ENCODE assay signal across 8 cellular contexts in genomic region chr17:42928714-42929496, GRCh38. TPM values are rescaled to one million over a fixed set of nuclear protein-coding genes. Genes with fewer than 3 reads are reported as not detected.
DNase-seq lines count a peak whose midpoint lies in the region; ATAC-seq and TF ChIP-seq lines count a peak whose summit lies in the region.

No MANE protein-coding gene starts in this region.

- H3K36me3 Mint-ChIP-seq in WTC11 (no peaks in the 10 kb centered on the region), naive B cell (no peaks in the 10 kb centered on the region)

- H3K4me1 Mint-ChIP-seq in WTC11 (peaks cover 14% of the 10 kb centered on the region), naive B cell (peaks cover 8 to 9% (median 9%) of the 10 kb centered on the region in 3 donors)

- H3K4me3 ChIP-seq in transverse colon, result no peak overlapping the region

- POLR2A ChIA-PET in WTC11 (lab: Charles Lee), result interaction anchor here (0.5 to 1.5 kb wide), 4 partner anchors 49 to 190 kb away, joined by 3 to 4 read pairs (median 4); partner anchors contain the start of gene BECN1

- H3K9me3 Mint-ChIP-seq in WTC11, result no peaks in the 10 kb centered on the region
- peaks cover 0 to 1% (median 0%) of the 10 kb centered on the region in 7 donors for H3K9me3 Mint-ChIP-seq in naive B cell

- peaks cover 0 to 7% (median 5%) of the 10 kb centered on the region in 4 donors for H3K4me1 ChIP-seq in transverse colon

- CTCF ChIA-PET in WTC11 (lab: Charles Lee), result interaction anchor here (0.6 to 3.5 kb wide), 33 partner anchors 9 to 736 kb away, joined by 3 to 52 read pairs (median 6); partner anchors contain the start of genes AOC2, AOC3, BECN1 and CCR10

- in situ Hi-C loops in transverse colon (cut with MboI; ENCODE audit: low pct_ligation_motif_present in 1 of 4, low pct_unique_long_range_greater_than_20kb in 1 of 4, low sequenced_read_pairs in 3 of 4), result loop anchor here in 3 of 4 donors (10.0 to 25.0 kb wide), 4 partner anchors 74 to 217 kb away; partner anchors contain the start of genes AOC2 (in 2 of the 3), AOC3 (in 1 of the 3) and PSME3 (in 1 of the 3)

- H3K27me3 Mint-ChIP-seq in WTC11 (ENCODE audit: low read depth) (no peaks in the 10 kb centered on the region), naive B cell (peaks cover 0 to 8% (median 5%) of the 10 kb centered on the region in 3 donors)

- TF ChIP-seq POLR2A in erythroblast (IDR thresholded peaks at IDR 0.05; ENCODE audit: low read length) (peak; percentile 29), transverse colon (IDR thresholded peaks at IDR 0.05) (no peak)

- DNase-seq in AML-193 (lab: John Stamatoyannopoulos, UW), result peak; percentile 94
- peak in 2 of 3 experiments; percentile 44 to 74 for DNase-seq in NCI-H1417 (lab: John Stamatoyannopoulos, UW)
- peak; percentile 32 for DNase-seq in WTC11 (ENCODE audit: low spot score)
- peak; percentile 89 to 91 for DNase-seq in erythroblast (lab: John Stamatoyannopoulos, UW)
- DNase-seq in naive B cell, result peak; percentile 20
- peak; percentile 18 for DNase-seq in transverse colon
- DNase-seq in T-helper 9 cell, result no peak

- H3K4me3 Mint-ChIP-seq in WTC11 (no peak overlapping the region), naive B cell (peak overlapping the region in 1 of 8 donors; percentile 30)

- no peaks in the 10 kb centered on the region for H3K9me3 ChIP-seq in transverse colon

- 33 to 40% methylated on average over 7 to 9 of the region's 9 CpGs for WGBS in transverse colon (ENCODE audit: low coverage in 1 of 2), 2 donors

- peak overlapping the region; percentile 49 to 74 (median 68) for H3K27ac ChIP-seq in transverse colon

- H3K36me3 ChIP-seq in transverse colon, result no peaks in the 10 kb centered on the region

- no peak for TF ChIP-seq EP300 in transverse colon (IDR thresholded peaks at IDR 0.05; ENCODE audit: low read depth)

- intact Hi-C loops in transverse colon (cut with DNase I; ENCODE audit: low total_unique reads), result no loop called here

- peak; percentile 45 for TF ChIP-seq CTCF in WTC11 (IDR thresholded peaks at IDR 0.05)
- TF ChIP-seq CTCF in transverse colon (IDR thresholded peaks at IDR 0.05), result peak; percentile 58 to 83 (median 65)

- H3K27ac Mint-ChIP-seq in WTC11, result peak overlapping the region; percentile 72
- peak overlapping the region in 5 of 6 donors; percentile 10 to 62 (median 35) for H3K27ac Mint-ChIP-seq in naive B cell

- peak; percentile 51 for ATAC-seq in GM19043 (IDR thresholded peaks at IDR 0.05; ENCODE audit: low read depth, unreplicated experiment)
- peak; percentile 97 for ATAC-seq in WTC11
- peak; percentile 80 to 88 for ATAC-seq in naive B cell (ENCODE audit: low read depth in 2 of 2)

- H3K27me3 ChIP-seq in transverse colon, result peaks cover 42% of the 10 kb centered on the region

TF ChIP-seq in WTC11, 78 proteins besides CTCF, POLR2A, EP300 and RAD21:
- TF ChIP-seq TP53 (CRISPR knock-in tag; IDR thresholded peaks at IDR 0.05) (no peak), NFE2L1 (CRISPR knock-in tag; IDR thresholded peaks at IDR 0.05) (peak; percentile 63), SMAD3 (CRISPR knock-in tag; IDR thresholded peaks at IDR 0.05; ENCODE audit: borderline replicate concordance) (no peak), ATF2 (CRISPR knock-in tag; IDR thresholded peaks at IDR 0.05; ENCODE audit: borderline replicate concordance, low read depth) (no peak), PRRX2 (CRISPR knock-in tag; IDR thresholded peaks at IDR 0.05) (no peak), GABPB1 (CRISPR knock-in tag; IDR thresholded peaks at IDR 0.05) (0 out of 2 replicates have a peak, but pooled peaks have one; percentile 16)

RNA-seq across cellular contexts. Expression of gene G6PC1, which starts 28.3 kb away (rescaled TPM):
- 0.37 TPM in 1 of 3 replicates, not detected in the others for total RNA-seq in WTC11 (2021)
- polyA plus RNA-seq in naive B cell (ENCODE audit: low read depth in 6 of 6), result not detected
- total RNA-seq in transverse colon, result under 1 TPM in 2 of 4 donors, not detected in 2; 0.32 to 0.68 TPM

RNA-seq across cellular contexts. Expression of gene AARSD1, which starts 35.3 kb away (rescaled TPM):
- total RNA-seq in WTC11 (2021) (44.3 to 61.5 TPM (median 49.2 TPM) in 3 replicates), transverse colon (10 to 100 TPM in 2 of 4 donors, 1 to 10 TPM in 2; 2.6 to 21.9 (median 9.5) TPM)
- 10 to 100 TPM; 34.4 to 58.3 (median 41.2) TPM for polyA plus RNA-seq in naive B cell (ENCODE audit: low read depth in 6 of 6)

RNA-seq across cellular contexts. Expression of gene PTGES3L, which starts 51.0 kb away (rescaled TPM):
- total RNA-seq in WTC11 (2021), result 1.8 to 2.5 TPM (median 2.1 TPM) in 3 replicates
- under 1 TPM in 3 of 6 donors, not detected in 3; 0.33 to 0.47 (median 0.45) TPM for polyA plus RNA-seq in naive B cell (ENCODE audit: low read depth in 6 of 6)
- 1 to 10 TPM in 3 of 4 donors, not detected in 1; 3.4 to 8.3 (median 5.1) TPM for total RNA-seq in transverse colon

RNA-seq across cellular contexts. Expression of gene RUNDC1, which starts 51.5 kb away (rescaled TPM):
- total RNA-seq in WTC11 (2021), result 12.2 to 14.2 TPM (median 12.7 TPM) in 3 replicates
- polyA plus RNA-seq in naive B cell (ENCODE audit: low read depth in 6 of 6), result 10 to 100 TPM; 15.3 to 39.6 (median 26.2) TPM
- total RNA-seq in transverse colon, result 10 to 100 TPM; 18.1 to 43.8 (median 27.8) TPM
